Comparison of ENCODE assay signal across 12 cellular contexts in genomic region chr17:72900542-72900941, GRCh38.
"Had no signal": no experiment of that assay in that cellular context is flagged by ENCODE, and none has a peak within 500 bp of the region (broad histone marks: within the 10 kb centered on the region; RNA-seq: fewer than 3 reads in every experiment).

No MANE protein-coding gene starts in this region.

- H3K27me3 Mint-ChIP-seq: activated CD4-positive, alpha-beta T cell treated with anti-CD3 and anti-CD28 coated beads, Interleukin-2, amount 10 ng/mL, durations not matched to agents 7 days and 5 days; activated naive CD4-positive, alpha-beta T cell treated with anti-CD3 and anti-CD28 coated beads, Interleukin-2, amount 50 U/mL, for 24 hours; memory B cell had no signal

- H3K4me1 Mint-ChIP-seq: activated CD4-positive, alpha-beta T cell treated with anti-CD3 and anti-CD28 coated beads, Interleukin-2, amount 10 ng/mL, durations not matched to agents 7 days and 5 days; activated naive CD4-positive, alpha-beta T cell treated with anti-CD3 and anti-CD28 coated beads, Interleukin-2, amount 50 U/mL, for 24 hours; memory B cell had no signal

- ATAC-seq: gastroesophageal sphincter, natural killer cell had no signal

- H3K4me3 Mint-ChIP-seq: activated CD4-positive, alpha-beta T cell treated with anti-CD3 and anti-CD28 coated beads, Interleukin-2, amount 10 ng/mL, durations not matched to agents 7 days and 5 days; activated naive CD4-positive, alpha-beta T cell treated with anti-CD3 and anti-CD28 coated beads, Interleukin-2, amount 50 U/mL, for 24 hours; memory B cell; natural killer cell had no signal

- H3K36me3 Mint-ChIP-seq: natural killer cell had no signal

- H3K27ac Mint-ChIP-seq: activated CD4-positive, alpha-beta T cell treated with anti-CD3 and anti-CD28 coated beads, Interleukin-2, amount 10 ng/mL, durations not matched to agents 7 days and 5 days; activated naive CD4-positive, alpha-beta T cell treated with anti-CD3 and anti-CD28 coated beads, Interleukin-2, amount 50 U/mL, for 24 hours; memory B cell; natural killer cell had no signal

- DNase-seq: activated CD4-positive, alpha-beta T cell treated with anti-CD3 and anti-CD28 coated beads, Interleukin-2, amount 10 ng/mL, durations not matched to agents 7 days and 5 days; central memory CD4-positive, alpha-beta T cell; effector CD8-positive, alpha-beta T cell; left ventricle myocardium inferior; natural killer cell; stimulated activated CD4-positive, alpha-beta T cell treated with anti-CD3 and anti-CD28 coated beads, Interleukin-4, amount 100 ng/mL, for 1 hour; stimulated activated CD8-positive, alpha-beta memory T cell treated with anti-CD3 and anti-CD28 coated beads, Interleukin-4, amount 100 ng/mL, for 48 hours; stomach; WERI-Rb-1 had no signal

- H3K9me3 Mint-ChIP-seq: activated CD4-positive, alpha-beta T cell treated with anti-CD3 and anti-CD28 coated beads, Interleukin-2, amount 10 ng/mL, durations not matched to agents 7 days and 5 days; activated naive CD4-positive, alpha-beta T cell treated with anti-CD3 and anti-CD28 coated beads, Interleukin-2, amount 50 U/mL, for 24 hours; memory B cell; natural killer cell had no signal
